ENCODE assay signal across 1 cellular context in the genomic region with DNA sequence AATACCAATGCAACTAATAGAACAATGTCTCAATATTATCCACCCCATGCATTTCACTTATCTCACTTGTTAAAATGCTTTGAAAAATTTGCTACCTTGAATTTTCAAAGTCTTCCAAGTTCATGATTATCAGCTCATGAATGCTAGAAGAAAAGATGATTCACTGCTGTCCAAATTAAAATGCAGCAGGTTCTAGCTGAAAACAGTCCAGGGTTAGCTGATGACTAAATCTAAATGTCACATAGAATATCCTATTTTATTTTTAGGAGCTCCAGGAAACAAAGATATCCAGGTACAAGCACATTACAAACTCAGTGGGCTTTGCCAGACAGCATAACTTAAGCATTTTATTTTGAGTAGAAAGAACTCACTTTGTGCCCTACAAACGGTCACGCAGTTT.
TF ChIP-seq lines count a peak whose summit lies in the region.

No MANE protein-coding gene starts in this region.

TF ChIP-seq in GM23338, 12 proteins besides CTCF, POLR2A, EP300 and RAD21 (continued from another document):
- TF ChIP-seq, protein P1, sequence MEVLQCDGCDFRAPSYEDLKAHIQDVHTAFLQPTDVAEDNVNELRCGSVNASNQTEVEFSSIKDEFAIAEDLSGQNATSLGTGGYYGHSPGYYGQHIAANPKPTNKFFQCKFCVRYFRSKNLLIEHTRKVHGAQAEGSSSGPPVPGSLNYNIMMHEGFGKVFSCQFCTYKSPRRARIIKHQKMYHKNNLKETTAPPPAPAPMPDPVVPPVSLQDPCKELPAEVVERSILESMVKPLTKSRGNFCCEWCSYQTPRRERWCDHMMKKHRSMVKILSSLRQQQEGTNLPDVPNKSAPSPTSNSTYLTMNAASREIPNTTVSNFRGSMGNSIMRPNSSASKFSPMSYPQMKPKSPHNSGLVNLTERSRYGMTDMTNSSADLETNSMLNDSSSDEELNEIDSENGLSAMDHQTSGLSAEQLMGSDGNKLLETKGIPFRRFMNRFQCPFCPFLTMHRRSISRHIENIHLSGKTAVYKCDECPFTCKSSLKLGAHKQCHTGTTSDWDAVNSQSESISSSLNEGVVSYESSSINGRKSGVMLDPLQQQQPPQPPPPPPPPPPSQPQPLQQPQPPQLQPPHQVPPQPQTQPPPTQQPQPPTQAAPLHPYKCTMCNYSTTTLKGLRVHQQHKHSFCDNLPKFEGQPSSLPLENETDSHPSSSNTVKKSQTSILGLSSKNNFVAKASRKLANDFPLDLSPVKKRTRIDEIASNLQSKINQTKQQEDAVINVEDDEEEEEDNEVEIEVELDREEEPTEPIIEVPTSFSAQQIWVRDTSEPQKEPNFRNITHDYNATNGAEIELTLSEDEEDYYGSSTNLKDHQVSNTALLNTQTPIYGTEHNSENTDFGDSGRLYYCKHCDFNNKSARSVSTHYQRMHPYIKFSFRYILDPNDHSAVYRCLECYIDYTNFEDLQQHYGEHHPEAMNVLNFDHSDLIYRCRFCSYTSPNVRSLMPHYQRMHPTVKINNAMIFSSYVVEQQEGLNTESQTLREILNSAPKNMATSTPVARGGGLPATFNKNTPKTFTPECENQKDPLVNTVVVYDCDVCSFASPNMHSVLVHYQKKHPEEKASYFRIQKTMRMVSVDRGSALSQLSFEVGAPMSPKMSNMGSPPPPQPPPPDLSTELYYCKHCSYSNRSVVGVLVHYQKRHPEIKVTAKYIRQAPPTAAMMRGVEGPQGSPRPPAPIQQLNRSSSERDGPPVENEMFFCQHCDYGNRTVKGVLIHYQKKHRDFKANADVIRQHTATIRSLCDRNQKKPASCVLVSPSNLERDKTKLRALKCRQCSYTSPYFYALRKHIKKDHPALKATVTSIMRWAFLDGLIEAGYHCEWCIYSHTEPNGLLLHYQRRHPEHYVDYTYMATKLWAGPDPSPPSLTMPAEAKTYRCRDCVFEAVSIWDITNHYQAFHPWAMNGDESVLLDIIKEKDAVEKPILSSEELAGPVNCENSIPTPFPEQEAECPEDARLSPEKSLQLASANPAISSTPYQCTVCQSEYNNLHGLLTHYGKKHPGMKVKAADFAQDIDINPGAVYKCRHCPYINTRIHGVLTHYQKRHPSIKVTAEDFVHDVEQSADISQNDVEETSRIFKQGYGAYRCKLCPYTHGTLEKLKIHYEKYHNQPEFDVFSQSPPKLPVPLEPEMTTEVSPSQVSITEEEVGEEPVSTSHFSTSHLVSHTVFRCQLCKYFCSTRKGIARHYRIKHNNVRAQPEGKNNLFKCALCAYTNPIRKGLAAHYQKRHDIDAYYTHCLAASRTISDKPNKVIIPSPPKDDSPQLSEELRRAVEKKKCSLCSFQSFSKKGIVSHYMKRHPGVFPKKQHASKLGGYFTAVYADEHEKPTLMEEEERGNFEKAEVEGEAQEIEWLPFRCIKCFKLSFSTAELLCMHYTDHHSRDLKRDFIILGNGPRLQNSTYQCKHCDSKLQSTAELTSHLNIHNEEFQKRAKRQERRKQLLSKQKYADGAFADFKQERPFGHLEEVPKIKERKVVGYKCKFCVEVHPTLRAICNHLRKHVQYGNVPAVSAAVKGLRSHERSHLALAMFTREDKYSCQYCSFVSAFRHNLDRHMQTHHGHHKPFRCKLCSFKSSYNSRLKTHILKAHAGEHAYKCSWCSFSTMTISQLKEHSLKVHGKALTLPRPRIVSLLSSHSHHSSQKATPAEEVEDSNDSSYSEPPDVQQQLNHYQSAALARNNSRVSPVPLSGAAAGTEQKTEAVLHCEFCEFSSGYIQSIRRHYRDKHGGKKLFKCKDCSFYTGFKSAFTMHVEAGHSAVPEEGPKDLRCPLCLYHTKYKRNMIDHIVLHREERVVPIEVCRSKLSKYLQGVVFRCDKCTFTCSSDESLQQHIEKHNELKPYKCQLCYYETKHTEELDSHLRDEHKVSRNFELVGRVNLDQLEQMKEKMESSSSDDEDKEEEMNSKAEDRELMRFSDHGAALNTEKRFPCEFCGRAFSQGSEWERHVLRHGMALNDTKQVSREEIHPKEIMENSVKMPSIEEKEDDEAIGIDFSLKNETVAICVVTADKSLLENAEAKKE (CRISPR knock-in tag; IDR thresholded peaks at IDR 0.05) = no peak
- TF ChIP-seq STAT1 (IDR thresholded peaks at IDR 0.05; ENCODE audit: unreplicated experiment) (no peak), ZNF114 (CRISPR knock-in tag; IDR thresholded peaks at IDR 0.05) (no peak), EZH2 (IDR thresholded peaks at IDR 0.05; ENCODE audit: low read depth, unreplicated experiment) (no peak)
- TF ChIP-seq, protein P2, sequence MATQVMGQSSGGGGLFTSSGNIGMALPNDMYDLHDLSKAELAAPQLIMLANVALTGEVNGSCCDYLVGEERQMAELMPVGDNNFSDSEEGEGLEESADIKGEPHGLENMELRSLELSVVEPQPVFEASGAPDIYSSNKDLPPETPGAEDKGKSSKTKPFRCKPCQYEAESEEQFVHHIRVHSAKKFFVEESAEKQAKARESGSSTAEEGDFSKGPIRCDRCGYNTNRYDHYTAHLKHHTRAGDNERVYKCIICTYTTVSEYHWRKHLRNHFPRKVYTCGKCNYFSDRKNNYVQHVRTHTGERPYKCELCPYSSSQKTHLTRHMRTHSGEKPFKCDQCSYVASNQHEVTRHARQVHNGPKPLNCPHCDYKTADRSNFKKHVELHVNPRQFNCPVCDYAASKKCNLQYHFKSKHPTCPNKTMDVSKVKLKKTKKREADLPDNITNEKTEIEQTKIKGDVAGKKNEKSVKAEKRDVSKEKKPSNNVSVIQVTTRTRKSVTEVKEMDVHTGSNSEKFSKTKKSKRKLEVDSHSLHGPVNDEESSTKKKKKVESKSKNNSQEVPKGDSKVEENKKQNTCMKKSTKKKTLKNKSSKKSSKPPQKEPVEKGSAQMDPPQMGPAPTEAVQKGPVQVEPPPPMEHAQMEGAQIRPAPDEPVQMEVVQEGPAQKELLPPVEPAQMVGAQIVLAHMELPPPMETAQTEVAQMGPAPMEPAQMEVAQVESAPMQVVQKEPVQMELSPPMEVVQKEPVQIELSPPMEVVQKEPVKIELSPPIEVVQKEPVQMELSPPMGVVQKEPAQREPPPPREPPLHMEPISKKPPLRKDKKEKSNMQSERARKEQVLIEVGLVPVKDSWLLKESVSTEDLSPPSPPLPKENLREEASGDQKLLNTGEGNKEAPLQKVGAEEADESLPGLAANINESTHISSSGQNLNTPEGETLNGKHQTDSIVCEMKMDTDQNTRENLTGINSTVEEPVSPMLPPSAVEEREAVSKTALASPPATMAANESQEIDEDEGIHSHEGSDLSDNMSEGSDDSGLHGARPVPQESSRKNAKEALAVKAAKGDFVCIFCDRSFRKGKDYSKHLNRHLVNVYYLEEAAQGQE (IDR thresholded peaks at IDR 0.05; ENCODE audit: unreplicated experiment) = no peak
